Comparison of ENCODE assay signal across 10 cellular contexts in genomic region chr17:7384489-7385081, GRCh38. TPM values are rescaled to one million over a fixed set of nuclear protein-coding genes. Genes with fewer than 3 reads are reported as not detected.
A peak's percentile ranks its signal among the peaks of the same experiment; 100 is the strongest.
DNase-seq lines count a peak whose midpoint lies in the region; ATAC-seq and TF ChIP-seq lines count a peak whose summit lies in the region.
"Had no signal": no experiment of that assay in that cellular context is flagged by ENCODE, and none has a peak within 500 bp of the region (broad histone marks: within the 10 kb centered on the region; RNA-seq: fewer than 3 reads in every experiment).

No MANE protein-coding gene starts in this region.

- no peak for TF ChIP-seq CTCF in DOHH2 (IDR thresholded peaks at IDR 0.05; ENCODE audit: low read depth, low read length, poor library complexity, severe bottlenecking)
- TF ChIP-seq CTCF in endodermal cell (conservative IDR thresholded peaks at IDR 0.05): no peak

- H3K79me2 ChIP-seq in DOHH2 (ENCODE audit: control insufficient read depth, low read length): no peaks in the 10 kb centered on the region

- H3F3A ChIP-seq in DOHH2 (ENCODE audit: control insufficient read depth, insufficient read depth): no peaks in the 10 kb centered on the region

- H3K4me1 Mint-ChIP-seq in endodermal cell: peaks cover 9% of the 10 kb centered on the region

- no peaks in the 10 kb centered on the region for H4K20me1 ChIP-seq in DOHH2 (ENCODE audit: control insufficient read depth, insufficient read depth, low read depth, low read length)

- 76 to 90% methylated on average over 10 to 23 of the region's 23 CpGs for WGBS in endodermal cell (ENCODE audit: insufficient coverage in 1 of 2, insufficient read length in 1 of 2), 2 experiments

- H3K27ac ChIP-seq in DOHH2 (ENCODE audit: low read depth, low read length) (no peak overlapping the region), endodermal cell (ENCODE audit: low read depth, low read length) (no peak overlapping the region), rectal smooth muscle tissue (ENCODE audit: low read depth, low read length) (no peak overlapping the region)

- DNase-seq in NT2/D1 (ENCODE audit: low read depth, low spot score) (no peak), endodermal cell (peak; percentile 62), HPDE6-E6E7 (ENCODE audit: extremely low spot score) (no peak)
- DNase-seq: foreskin melanocyte, NCI-H2227 treated with DMSO at 0.1 percent for 48 hours had no signal

- no peak for ATAC-seq in HG03025 (IDR thresholded peaks at IDR 0.05; ENCODE audit: low FRiP score, unreplicated experiment)
- no peak for ATAC-seq in GM21515 (IDR thresholded peaks at IDR 0.05; ENCODE audit: unreplicated experiment)
- no peak for ATAC-seq in GM18861 (IDR thresholded peaks at IDR 0.05; ENCODE audit: unreplicated experiment)

- no peaks in the 10 kb centered on the region for H3K9me3 Mint-ChIP-seq in endodermal cell

- peaks cover 39% of the 10 kb centered on the region for H3K27me3 Mint-ChIP-seq in endodermal cell (ENCODE audit: insufficient read depth)

- H3K4me1 ChIP-seq in DOHH2 (ENCODE audit: control insufficient read depth, low read length) (peaks cover 15% of the 10 kb centered on the region), NT2/D1 (ENCODE audit: insufficient read depth, insufficient read length) (peaks cover 22% of the 10 kb centered on the region), endodermal cell (ENCODE audit: control insufficient read depth, insufficient read depth, low read length) (peaks cover 4% of the 10 kb centered on the region), rectal smooth muscle tissue (ENCODE audit: control insufficient read depth, insufficient read depth, low read length) (peaks cover 13% of the 10 kb centered on the region)

- H3K27ac Mint-ChIP-seq in endodermal cell: no peak overlapping the region

- H3K9me2 ChIP-seq in DOHH2 (replicated peaks; ENCODE audit: control insufficient read depth, low read length): no peaks in the 10 kb centered on the region

- peak overlapping the region; percentile 86 for H3K4me3 ChIP-seq in DOHH2 (ENCODE audit: low read length)
- peak overlapping the region; percentile 26 for H3K4me3 ChIP-seq in NT2/D1 (ENCODE audit: insufficient read length, low read depth)
- H3K4me3 ChIP-seq in endodermal cell (ENCODE audit: low read length): no peak overlapping the region
- peak overlapping the region; percentile 49 for H3K4me3 ChIP-seq in rectal smooth muscle tissue (ENCODE audit: low read length)

- H3K9ac ChIP-seq in NT2/D1 (ENCODE audit: insufficient read length, low read depth) (peak overlapping the region; percentile 77), endodermal cell (ENCODE audit: extremely low read depth, low read length, poor library complexity, severe bottlenecking) (no peak overlapping the region), rectal smooth muscle tissue (ENCODE audit: low read length) (no peak overlapping the region)

- peaks cover 28% of the 10 kb centered on the region for H3K36me3 Mint-ChIP-seq in endodermal cell (ENCODE audit: low read depth)

- H3K4me2 ChIP-seq in DOHH2 (ENCODE audit: low read length): peak overlapping the region; percentile 91

- no peaks in the 10 kb centered on the region for H3K36me3 ChIP-seq in DOHH2 (ENCODE audit: control insufficient read depth, low read length)
- H3K36me3 ChIP-seq in NT2/D1 (ENCODE audit: insufficient read depth, insufficient read length, low read length): peaks cover 26% of the 10 kb centered on the region
- peaks cover 6% of the 10 kb centered on the region for H3K36me3 ChIP-seq in endodermal cell (ENCODE audit: control insufficient read depth, insufficient read depth, low read length)
- H3K36me3 ChIP-seq in rectal smooth muscle tissue (ENCODE audit: control insufficient read depth, insufficient read depth, low read length): peaks cover 5% of the 10 kb centered on the region

- H3K9me3 ChIP-seq in DOHH2 (ENCODE audit: control insufficient read depth, insufficient read depth, low read length) (peaks cover under 1% of the 10 kb centered on the region; the same call in 1 of the 2 replicates), NT2/D1 (ENCODE audit: insufficient read depth, low read length) (no peaks in the 10 kb centered on the region), endodermal cell (ENCODE audit: control insufficient read depth, low read length) (peaks cover 3% of the 10 kb centered on the region)

- H3K27me3 ChIP-seq in DOHH2 (ENCODE audit: control insufficient read depth, low read length) (0 out of 2 replicates have a peak, but pooled peaks cover 6% of the 10 kb centered on the region), NT2/D1 (ENCODE audit: insufficient read depth, insufficient read length) (peaks cover 40% of the 10 kb centered on the region), endodermal cell (ENCODE audit: control insufficient read depth, insufficient read depth, low read length, poor library complexity, severe bottlenecking) (peaks cover 38% of the 10 kb centered on the region), rectal smooth muscle tissue (ENCODE audit: control insufficient read depth, insufficient read depth, low read length) (no peaks in the 10 kb centered on the region)

- peak overlapping the region; percentile 41 for H3K4me3 Mint-ChIP-seq in endodermal cell

RNA-seq across cellular contexts. Expression of gene TNK1, which starts 3.7 kb away (rescaled TPM):
- total RNA-seq in endodermal cell: 10 to 100 TPM; 11.0 to 11.7 TPM
- 2.7 TPM for polyA plus RNA-seq in endodermal cell (2013, experiment 1 of 2)
- 1.7 TPM for polyA plus RNA-seq in endodermal cell (2013, experiment 2 of 2)

RNA-seq across cellular contexts. Expression of gene PLSCR3, which starts 9.7 kb away (rescaled TPM):
- total RNA-seq in endodermal cell: 10 to 100 TPM; 21.0 to 26.2 TPM
- 31.9 TPM for polyA plus RNA-seq in endodermal cell (2013, experiment 1 of 2)
- 39.9 TPM for polyA plus RNA-seq in endodermal cell (2013, experiment 2 of 2)

RNA-seq across cellular contexts. Expression of gene TMEM256, which starts 19.3 kb away (rescaled TPM):
- 100 to 1,000 TPM; 133 to 175 TPM for total RNA-seq in endodermal cell
- polyA plus RNA-seq in endodermal cell (2013, experiment 1 of 2): 160 TPM
- 148 TPM for polyA plus RNA-seq in endodermal cell (2013, experiment 2 of 2)

RNA-seq across cellular contexts. Expression of gene NLGN2, which starts 23.1 kb away (rescaled TPM):
- total RNA-seq in endodermal cell: 100 to 1,000 TPM in 1 of 2 donors, 10 to 100 TPM in 1; 78.5 to 121 TPM
- 91.3 TPM for polyA plus RNA-seq in endodermal cell (2013, experiment 1 of 2)
- 83.0 TPM for polyA plus RNA-seq in endodermal cell (2013, experiment 2 of 2)

RNA-seq across cellular contexts. Expression of gene TMEM95, which starts 29.6 kb away (rescaled TPM):
- not detected for total RNA-seq in endodermal cell
- not detected for polyA plus RNA-seq in endodermal cell (2013, experiment 1 of 2)
- not detected for polyA plus RNA-seq in endodermal cell (2013, experiment 2 of 2)
